In the genomic region with DNA sequence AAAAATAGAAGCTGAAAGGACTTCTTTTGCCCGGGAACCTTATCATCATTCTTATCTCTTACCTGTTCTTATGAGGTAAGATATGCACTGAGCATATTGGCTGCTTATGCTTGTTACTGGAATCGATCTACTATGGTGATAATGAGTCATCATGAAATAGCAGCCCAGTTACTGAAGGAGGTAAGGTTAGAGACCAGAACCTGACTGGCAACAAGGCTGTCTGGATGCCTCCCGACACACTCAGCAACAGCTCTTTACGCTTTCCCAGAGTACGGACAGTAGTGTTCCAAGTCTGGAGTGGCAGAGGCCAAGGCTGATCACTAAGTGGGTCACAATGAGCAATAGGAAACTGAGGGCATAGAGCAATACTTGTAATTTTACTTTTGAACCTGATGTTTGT, we compare ENCODE assay signal across 1 cellular context.
TF ChIP-seq lines count a peak whose summit lies in the region.

No MANE protein-coding gene starts in this region.

TF ChIP-seq in SK-N-SH, 30 proteins besides CTCF, POLR2A, EP300 and RAD21 (continued from another document):
- TF ChIP-seq, protein P1, sequence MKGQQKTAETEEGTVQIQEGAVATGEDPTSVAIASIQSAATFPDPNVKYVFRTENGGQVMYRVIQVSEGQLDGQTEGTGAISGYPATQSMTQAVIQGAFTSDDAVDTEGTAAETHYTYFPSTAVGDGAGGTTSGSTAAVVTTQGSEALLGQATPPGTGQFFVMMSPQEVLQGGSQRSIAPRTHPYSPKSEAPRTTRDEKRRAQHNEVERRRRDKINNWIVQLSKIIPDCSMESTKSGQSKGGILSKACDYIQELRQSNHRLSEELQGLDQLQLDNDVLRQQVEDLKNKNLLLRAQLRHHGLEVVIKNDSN (IDR thresholded peaks at IDR 0.05; ENCODE audit: borderline replicate concordance, low read depth): no peak
- TF ChIP-seq, protein P2, sequence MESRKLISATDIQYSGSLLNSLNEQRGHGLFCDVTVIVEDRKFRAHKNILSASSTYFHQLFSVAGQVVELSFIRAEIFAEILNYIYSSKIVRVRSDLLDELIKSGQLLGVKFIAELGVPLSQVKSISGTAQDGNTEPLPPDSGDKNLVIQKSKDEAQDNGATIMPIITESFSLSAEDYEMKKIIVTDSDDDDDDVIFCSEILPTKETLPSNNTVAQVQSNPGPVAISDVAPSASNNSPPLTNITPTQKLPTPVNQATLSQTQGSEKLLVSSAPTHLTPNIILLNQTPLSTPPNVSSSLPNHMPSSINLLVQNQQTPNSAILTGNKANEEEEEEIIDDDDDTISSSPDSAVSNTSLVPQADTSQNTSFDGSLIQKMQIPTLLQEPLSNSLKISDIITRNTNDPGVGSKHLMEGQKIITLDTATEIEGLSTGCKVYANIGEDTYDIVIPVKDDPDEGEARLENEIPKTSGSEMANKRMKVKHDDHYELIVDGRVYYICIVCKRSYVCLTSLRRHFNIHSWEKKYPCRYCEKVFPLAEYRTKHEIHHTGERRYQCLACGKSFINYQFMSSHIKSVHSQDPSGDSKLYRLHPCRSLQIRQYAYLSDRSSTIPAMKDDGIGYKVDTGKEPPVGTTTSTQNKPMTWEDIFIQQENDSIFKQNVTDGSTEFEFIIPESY (IDR thresholded peaks at IDR 0.05; ENCODE audit: borderline replicate concordance, low read depth): no peak
- TF ChIP-seq TEAD4 (IDR thresholded peaks at IDR 0.05; ENCODE audit: borderline replicate concordance, insufficient read depth): no peak
- TF ChIP-seq GABPA (IDR thresholded peaks at IDR 0.05; ENCODE audit: low read depth): no peak
- TF ChIP-seq RFX5 (IDR thresholded peaks at IDR 0.05; ENCODE audit: low read length): no peak
- no peak for TF ChIP-seq FOXM1 (IDR thresholded peaks at IDR 0.05; ENCODE audit: low read depth)
- TF ChIP-seq, protein P3, sequence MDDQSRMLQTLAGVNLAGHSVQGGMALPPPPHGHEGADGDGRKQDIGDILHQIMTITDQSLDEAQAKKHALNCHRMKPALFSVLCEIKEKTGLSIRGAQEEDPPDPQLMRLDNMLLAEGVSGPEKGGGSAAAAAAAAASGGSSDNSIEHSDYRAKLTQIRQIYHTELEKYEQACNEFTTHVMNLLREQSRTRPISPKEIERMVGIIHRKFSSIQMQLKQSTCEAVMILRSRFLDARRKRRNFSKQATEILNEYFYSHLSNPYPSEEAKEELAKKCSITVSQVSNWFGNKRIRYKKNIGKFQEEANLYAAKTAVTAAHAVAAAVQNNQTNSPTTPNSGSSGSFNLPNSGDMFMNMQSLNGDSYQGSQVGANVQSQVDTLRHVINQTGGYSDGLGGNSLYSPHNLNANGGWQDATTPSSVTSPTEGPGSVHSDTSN (IDR thresholded peaks at IDR 0.05): no peak
- no peak for TF ChIP-seq TAF1 (IDR thresholded peaks at IDR 0.05; ENCODE audit: borderline replicate concordance, low read depth, low read length)
- no peak for TF ChIP-seq SMC3 (IDR thresholded peaks at IDR 0.05; ENCODE audit: low read depth, low read length)
TF ChIP-seq in SK-N-SH: peak in this region for 0.
